ENCODE assay signal across 11 cellular contexts in the genomic region with DNA sequence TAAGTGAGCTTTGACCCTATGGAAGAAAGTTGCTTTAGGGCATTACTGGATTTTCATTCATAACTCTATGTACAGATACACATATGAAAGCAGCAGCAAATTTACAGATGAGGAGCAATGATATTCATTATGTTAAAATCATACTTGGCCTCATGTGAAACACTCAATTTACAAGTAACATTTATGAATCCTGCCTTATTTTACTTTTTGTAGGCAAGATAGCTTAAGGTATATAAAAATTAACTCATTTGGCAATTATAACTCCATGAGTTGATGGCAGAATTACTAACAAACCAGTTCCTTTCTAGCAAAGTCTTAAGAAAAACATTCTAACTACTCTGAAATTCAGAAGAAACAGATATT. TPM values are rescaled to one million over a fixed set of nuclear protein-coding genes. Genes with fewer than 3 reads are reported as not detected.
DNase-seq lines count a peak whose midpoint lies in the region; ATAC-seq and TF ChIP-seq lines count a peak whose summit lies in the region.
"Had no signal": no experiment of that assay in that cellular context is flagged by ENCODE, and none has a peak within 500 bp of the region (broad histone marks: within the 10 kb centered on the region; RNA-seq: fewer than 3 reads in every experiment).

No MANE protein-coding gene starts in this region.

- H3K27ac ChIP-seq in cardiac muscle cell, result peak overlapping the region; percentile 9
- H3K27ac ChIP-seq in foreskin keratinocyte, result peak overlapping the region; percentile 42
- no peak overlapping the region for H3K27ac ChIP-seq in prostate gland

- no peaks in the 10 kb centered on the region for H3K27me3 Mint-ChIP-seq in activated T-helper 17 cell treated with anti-CD3 and anti-CD28 coated beads, Interleukin-2, amount 50 U/mL, for 72 hours
- no peaks in the 10 kb centered on the region for H3K27me3 Mint-ChIP-seq in type B pancreatic cell

- H3K4me3 Mint-ChIP-seq in activated T-helper 17 cell treated with anti-CD3 and anti-CD28 coated beads, Interleukin-2, amount 50 U/mL, for 72 hours, result peak overlapping the region; percentile 33
- no peak overlapping the region for H3K4me3 Mint-ChIP-seq in type B pancreatic cell

- peaks cover 9% of the 10 kb centered on the region for H3K4me1 ChIP-seq in cardiac muscle cell (ENCODE audit: low read depth)
- peaks cover 9% of the 10 kb centered on the region for H3K4me1 ChIP-seq in foreskin keratinocyte
- H3K4me1 ChIP-seq in prostate gland (replicated peaks), result no peaks in the 10 kb centered on the region
- H3K4me1 ChIP-seq: BE2C had no signal

- H3K9me3 Mint-ChIP-seq in activated T-helper 17 cell treated with anti-CD3 and anti-CD28 coated beads, Interleukin-2, amount 50 U/mL, for 72 hours, result no peaks in the 10 kb centered on the region
- peaks cover 4% of the 10 kb centered on the region for H3K9me3 Mint-ChIP-seq in type B pancreatic cell

- H3K27me3 ChIP-seq in cardiac muscle cell (no peaks in the 10 kb centered on the region), foreskin keratinocyte (no peaks in the 10 kb centered on the region), prostate gland (replicated peaks; ENCODE audit: insufficient read depth) (no peaks in the 10 kb centered on the region)
- H3K27me3 ChIP-seq: BE2C had no signal

- H3K36me3 ChIP-seq in cardiac muscle cell (no peaks in the 10 kb centered on the region), prostate gland (no peaks in the 10 kb centered on the region)
- H3K36me3 ChIP-seq: BE2C had no signal

- peaks cover 7% of the 10 kb centered on the region for H3K4me1 Mint-ChIP-seq in activated T-helper 17 cell treated with anti-CD3 and anti-CD28 coated beads, Interleukin-2, amount 50 U/mL, for 72 hours
- H3K4me1 Mint-ChIP-seq in type B pancreatic cell (ENCODE audit: unreplicated experiment), result peaks cover 17% of the 10 kb centered on the region

- H3K9me3 ChIP-seq in cardiac muscle cell (ENCODE audit: low read depth), result no peaks in the 10 kb centered on the region
- H3K9me3 ChIP-seq in prostate gland, result no peaks in the 10 kb centered on the region
- H3K9me3 ChIP-seq: BE2C had no signal

- no peak for TF ChIP-seq CTCF in cardiac muscle cell (IDR thresholded peaks at IDR 0.05; ENCODE audit: low read depth, low read length)
- no peak for TF ChIP-seq CTCF in foreskin keratinocyte (conservative IDR thresholded peaks at IDR 0.05)
- TF ChIP-seq CTCF in type B pancreatic cell (conservative IDR thresholded peaks at IDR 0.05), result no peak
- TF ChIP-seq CTCF in prostate gland (IDR thresholded peaks at IDR 0.05), result no peak

- H3K27ac Mint-ChIP-seq in activated T-helper 17 cell treated with anti-CD3 and anti-CD28 coated beads, Interleukin-2, amount 50 U/mL, for 72 hours, result peak overlapping the region; percentile 56
- H3K27ac Mint-ChIP-seq in type B pancreatic cell, result peak overlapping the region; percentile 32

- TF ChIP-seq POLR2A in prostate gland (IDR thresholded peaks at IDR 0.05), result no peak

- H3K4me3 ChIP-seq in cardiac muscle cell, result no peak overlapping the region
- H3K4me3 ChIP-seq in prostate gland, result no peak overlapping the region

- ATAC-seq in Right ventricle myocardium superior (ENCODE audit: poor library complexity) (no peak), foreskin keratinocyte (no peak), HG03432 (IDR thresholded peaks at IDR 0.05; ENCODE audit: unreplicated experiment) (no peak)
- no peak for ATAC-seq in activated T-helper 17 cell treated with anti-CD3 and anti-CD28 coated beads, Interleukin-2, amount 50 U/mL, for 72 hours (replicated peaks)

- intact Hi-C loops in Right ventricle myocardium superior (cut with DNase I), result no loop called here
- intact Hi-C loops in prostate gland (cut with DNase I), result no loop called here

- DNase-seq in cardiac muscle cell (ENCODE audit: low read depth in 1 of 2, low spot score in 1 of 2), result no peak
- DNase-seq in Right ventricle myocardium superior, result no peak
- DNase-seq in foreskin keratinocyte, result no peak
- DNase-seq in type B pancreatic cell (ENCODE audit: extremely low spot score, unreplicated experiment), result no peak
- DNase-seq in prostate gland (ENCODE audit: low spot score), result no peak
- DNase-seq in HCEC 1CT, result no peak
- DNase-seq: activated gamma-delta T cell treated with Interleukin-2 at 50 U/mL for 16 hours, BE2C, cortex of kidney had no signal

- peaks cover 3% of the 10 kb centered on the region for H3K36me3 Mint-ChIP-seq in activated T-helper 17 cell treated with anti-CD3 and anti-CD28 coated beads, Interleukin-2, amount 50 U/mL, for 72 hours (ENCODE audit: low read depth)
- peaks cover 32% of the 10 kb centered on the region for H3K36me3 Mint-ChIP-seq in type B pancreatic cell

RNA-seq across cellular contexts. Expression of a gene that starts 57.2 kb away (rescaled TPM):
- total RNA-seq in cardiac muscle cell, result 95.5 and 213 TPM in 2 replicates
- polyA plus RNA-seq in cardiac muscle cell, result 134 and 260 TPM in 2 replicates
- 136 TPM for total RNA-seq in Right ventricle myocardium superior
- total RNA-seq in activated T-helper 17 cell treated with anti-CD3 and anti-CD28 coated beads, Interleukin-2, amount 50 U/mL, for 72 hours, result 1 to 10 TPM; 1.9 to 2.1 TPM
- not detected in 2 replicates for total RNA-seq in foreskin keratinocyte
- not detected in 2 replicates for polyA plus RNA-seq in foreskin keratinocyte
- 4.0 and 4.4 TPM in 2 replicates for total RNA-seq in type B pancreatic cell (ENCODE audit: low replicate concordance)
- 1 to 10 TPM in 1 of 2 donors, under 1 TPM in 1; 0.32 to 8.6 TPM for total RNA-seq in prostate gland

Comparison
In these comparisons a context has a peak if more than half of its experiments do, and no peak if none do; other contexts are left out.
1. H3K27ac ChIP-seq: peak in cardiac muscle cell (single experiment) and foreskin keratinocyte (single experiment); none in prostate gland (0 of 2).
2. RNA of a gene that starts 57.2 kb away (total RNA-seq): 95.5 to 213 TPM in cardiac muscle cell and 136 TPM in Right ventricle myocardium superior (single experiment); 0.32 to 8.6 TPM in prostate gland, 4.0 to 4.4 TPM in type B pancreatic cell, 1.9 to 2.1 TPM in activated T-helper 17 cell treated with anti-CD3 and anti-CD28 coated beads, Interleukin-2, amount 50 U/mL, for 72 hours and not detected in foreskin keratinocyte; every median in the first group is over 10 times any median in the second.